ENCODE assay signal across 1 cellular context in the genomic region with DNA sequence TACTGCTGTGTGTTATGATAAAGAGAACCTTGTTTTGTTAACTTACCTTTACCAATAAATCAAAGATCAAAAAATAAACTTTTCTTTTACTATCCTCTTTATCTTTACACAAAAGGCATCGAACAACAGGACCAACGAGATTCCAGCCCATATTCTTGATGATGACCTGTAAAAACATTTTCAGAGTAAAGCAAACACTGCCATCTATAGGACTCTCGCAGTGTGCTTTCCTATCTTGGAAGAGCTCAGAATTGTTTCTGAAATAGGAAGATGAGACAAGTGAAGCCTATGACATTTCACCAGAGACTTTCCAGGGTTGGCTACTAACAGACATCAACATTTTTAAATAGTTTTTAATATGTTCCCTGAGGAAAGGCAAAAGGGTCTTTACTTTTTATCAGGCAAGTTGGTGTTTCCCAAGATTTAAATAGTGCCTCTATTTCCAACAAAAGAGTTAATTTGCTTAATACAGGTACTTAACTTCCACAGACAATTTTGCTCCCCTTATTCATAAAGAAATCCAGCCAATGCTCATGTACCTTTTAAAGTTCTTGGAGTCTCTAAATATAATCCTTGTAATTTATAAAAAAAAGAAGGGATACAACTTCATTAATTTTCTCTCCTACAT.
TF ChIP-seq lines count a peak whose summit lies in the region.

No MANE protein-coding gene starts in this region.

TF ChIP-seq in endothelial cell of umbilical vein, 7 proteins besides CTCF, POLR2A, EP300 and RAD21:
- TF ChIP-seq GATA2 (IDR thresholded peaks at IDR 0.05; ENCODE audit: insufficient read depth, insufficient read length, low read depth, low read length): no peak
- no peak for TF ChIP-seq EZH2 (IDR thresholded peaks at IDR 0.05; ENCODE audit: borderline replicate concordance, low read depth, low read length, severe bottlenecking)
- no peak for TF ChIP-seq FOS (IDR thresholded peaks at IDR 0.05; ENCODE audit: borderline replicate concordance, insufficient read depth, low read length)
- no peak for TF ChIP-seq JUN (IDR thresholded peaks at IDR 0.05; ENCODE audit: borderline replicate concordance, insufficient read depth, insufficient read length, low read depth)
- TF ChIP-seq, protein P1, sequence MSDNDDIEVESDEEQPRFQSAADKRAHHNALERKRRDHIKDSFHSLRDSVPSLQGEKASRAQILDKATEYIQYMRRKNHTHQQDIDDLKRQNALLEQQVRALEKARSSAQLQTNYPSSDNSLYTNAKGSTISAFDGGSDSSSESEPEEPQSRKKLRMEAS (IDR thresholded peaks at IDR 0.05; ENCODE audit: insufficient read depth, insufficient read length): no peak
- no peak for TF ChIP-seq POLR2AphosphoS5 (IDR thresholded peaks at IDR 0.05; ENCODE audit: insufficient read depth, low read depth, low read length)
- TF ChIP-seq MYC (IDR thresholded peaks at IDR 0.05; ENCODE audit: low read depth, low read length): no peak
